ENCODE assay signal across 9 cellular contexts in genomic region chr2:237701859-237702370, GRCh38.
DNase-seq lines count a peak whose midpoint lies in the region; ATAC-seq, FAIRE-seq and TF ChIP-seq lines count a peak whose summit lies in the region.
"Had no signal": no experiment of that assay in that cellular context is flagged by ENCODE, and none has a peak within 500 bp of the region (broad histone marks: within the 10 kb centered on the region; RNA-seq: fewer than 3 reads in every experiment).

No MANE protein-coding gene starts in this region.

- no peak overlapping the region for H4K5ac ChIP-seq in H1 (ENCODE audit: insufficient read length, low read depth, low read length)

- H2BK15ac ChIP-seq in H1 (ENCODE audit: low read length): no peak overlapping the region; the same call in 1 of the 2 replicates

- peaks cover 26% of the 10 kb centered on the region for H3K79me1 ChIP-seq in H1 (ENCODE audit: low read depth, low read length)

- TF ChIP-seq RAD21 in H1 (IDR thresholded peaks at IDR 0.05 in 1 of 2, conservative IDR thresholded peaks at IDR 0.05 in 1 of 2; ENCODE audit: low read depth in 2 of 2, low read length in 2 of 2): no peak

- H3K9ac ChIP-seq in OCI-LY3 (ENCODE audit: low read length) (no peak overlapping the region), H1 (replicated peaks in 1 of 4; ENCODE audit: extremely low read depth in 1 of 4, low read depth in 3 of 4, low read length in 3 of 4) (peak overlapping the region in 2 of 4 experiments; percentile 3 to 27; a peak in 2 of 7 replicates)

- peak overlapping the region; percentile 57 for H3K4me3 ChIP-seq in CD4-positive, CD25-positive, alpha-beta regulatory T cell (ENCODE audit: low read depth, low read length)
- H3K4me3 ChIP-seq in OCI-LY3 (ENCODE audit: low read length) (no peak overlapping the region), H1 (ENCODE audit: extremely low read depth in 1 of 4, insufficient read depth in 2 of 4, low read depth in 3 of 4, low read length in 4 of 4) (peak overlapping the region in 1 of 4 experiments; percentile 37; a peak in 4 of 8 replicates)

- TF ChIP-seq EP300 in H1 (IDR thresholded peaks at IDR 0.05; ENCODE audit: borderline replicate concordance in 1 of 2, low read depth in 2 of 2, low read length in 2 of 2): no peak

- H3K9me3 ChIP-seq in CD4-positive, CD25-positive, alpha-beta regulatory T cell (ENCODE audit: control insufficient read depth in 2 of 2, low read length in 2 of 2): no peaks in the 10 kb centered on the region
- H3K9me3 ChIP-seq in OCI-LY3 (ENCODE audit: insufficient read depth, low read length) (no peaks in the 10 kb centered on the region), H1 (ENCODE audit: insufficient read depth in 2 of 2, low read depth in 1 of 2, low read length in 1 of 2) (no peaks in the 10 kb centered on the region)

- WGBS in H1 (ENCODE audit: extremely low coverage in 1 of 2, insufficient coverage in 1 of 2, insufficient read length in 1 of 2, insufficient replicate concordance in 2 of 2, low coverage in 1 of 2, low lambda C conversion rate in 2 of 2, missing lambda C conversion rate in 1 of 2), 2 experiments: 79% methylated on average over 10 of the region's 10 CpGs; no CpG with 5 or more reads in 1 of the 2 experiments

- peaks cover 4% of the 10 kb centered on the region for H3K36me3 ChIP-seq in CD4-positive, CD25-positive, alpha-beta regulatory T cell (ENCODE audit: control insufficient read depth, insufficient read depth, low read length)
- no peaks in the 10 kb centered on the region for H3K36me3 ChIP-seq in OCI-LY3 (replicated peaks; ENCODE audit: low read depth, low read length)
- H3K36me3 ChIP-seq in H1 (ENCODE audit: control insufficient read depth in 2 of 4, insufficient read depth in 4 of 4, low read length in 3 of 4): no peaks in the 10 kb centered on the region

- peak overlapping the region; percentile 77 to 94 (median 88) for H3K4me3 Mint-ChIP-seq in CD4-positive, CD25-positive, alpha-beta regulatory T cell
- H3K4me3 Mint-ChIP-seq in nephron progenitor cell: peak overlapping the region; percentile 23

- H3K27me3 Mint-ChIP-seq in CD4-positive, CD25-positive, alpha-beta regulatory T cell: no peaks in the 10 kb centered on the region
- H3K27me3 Mint-ChIP-seq in nephron progenitor cell (ENCODE audit: low read depth, poor library complexity): peaks cover 5% of the 10 kb centered on the region

- TF ChIP-seq POLR2A in H1 (IDR thresholded peaks at IDR 0.05; ENCODE audit: control extremely low read depth in 1 of 2, low read depth in 2 of 2, low read length in 2 of 2): no peak

- H4K20me1 ChIP-seq in OCI-LY3 (ENCODE audit: insufficient read depth, low read length) (peaks cover 68% of the 10 kb centered on the region), H1 (replicated peaks in 1 of 2; ENCODE audit: control insufficient read depth in 1 of 2, insufficient read depth in 2 of 2, low read length in 2 of 2) (peaks cover 3 to 13% of the 10 kb centered on the region in 2 experiments)

- H3K27ac Mint-ChIP-seq in CD4-positive, CD25-positive, alpha-beta regulatory T cell: peak overlapping the region; percentile 92 to 95 (median 93)
- H3K27ac Mint-ChIP-seq in nephron progenitor cell: no peak overlapping the region

- peaks cover 0 to 1% (median 0%) of the 10 kb centered on the region in 7 donors for H3K9me3 Mint-ChIP-seq in CD4-positive, CD25-positive, alpha-beta regulatory T cell
- no peaks in the 10 kb centered on the region for H3K9me3 Mint-ChIP-seq in nephron progenitor cell

- H3K4ac ChIP-seq in H1 (replicated peaks; ENCODE audit: insufficient read length, low read depth, low read length): no peak overlapping the region

- peak overlapping the region; percentile 75 for H4K91ac ChIP-seq in H1 (replicated peaks; ENCODE audit: insufficient read length, low read length)

- H3K27me3 ChIP-seq in CD4-positive, CD25-positive, alpha-beta regulatory T cell (ENCODE audit: control insufficient read depth, insufficient read depth, low read length): no peaks in the 10 kb centered on the region
- H3K27me3 ChIP-seq in OCI-LY3 (ENCODE audit: low read depth, low read length): no peaks in the 10 kb centered on the region
- H3K27me3 ChIP-seq in H1 (replicated peaks in 1 of 4; ENCODE audit: control insufficient read depth in 3 of 4, extremely low read depth in 1 of 4, insufficient read depth in 3 of 4, low read length in 3 of 4): no peaks in the 10 kb centered on the region

- no peak overlapping the region for H2BK20ac ChIP-seq in H1 (ENCODE audit: low read length)

- peak overlapping the region; percentile 80; the same call in 1 of the 2 replicates for H2BK5ac ChIP-seq in H1 (ENCODE audit: low read depth, low read length)

- POLR2A ChIA-PET in H1 (lab: Charles Lee; ENCODE audit: partially characterized antibody): interaction anchor here (1.4 to 2.1 kb wide), 4 partner anchors 9 to 79 kb away, joined by 3 to 6 read pairs (median 6); no protein-coding TSS in a partner anchor

- no peak overlapping the region for H3K56ac ChIP-seq in H1 (replicated peaks; ENCODE audit: insufficient read length, low read depth, low read length)

- no peak overlapping the region for H4K8ac ChIP-seq in H1 (ENCODE audit: extremely low read depth, insufficient read depth, low read length)

- H3K4me1 ChIP-seq in CD4-positive, CD25-positive, alpha-beta regulatory T cell (ENCODE audit: control insufficient read depth, insufficient read depth, low read length, poor library complexity, severe bottlenecking): peaks cover 98% of the 10 kb centered on the region
- H3K4me1 ChIP-seq in OCI-LY3 (ENCODE audit: low read length): peaks cover 50% of the 10 kb centered on the region
- H3K4me1 ChIP-seq in H1 (replicated peaks in 1 of 4; ENCODE audit: control insufficient read depth in 3 of 4, insufficient read depth in 4 of 4, low read length in 3 of 4): peaks cover 24 to 43% (median 37%) of the 10 kb centered on the region in 4 experiments

- H3K79me2 ChIP-seq in OCI-LY3 (ENCODE audit: low read length): peaks cover 62% of the 10 kb centered on the region
- H3K79me2 ChIP-seq in H1 (ENCODE audit: control insufficient read depth in 1 of 2, insufficient read depth in 2 of 2, low read length in 2 of 2): peaks cover 0 to 86% of the 10 kb centered on the region in 2 experiments; a peak in 2 of 4 replicates

- no peak overlapping the region for H3K14ac ChIP-seq in H1 (ENCODE audit: insufficient read length)

- H2BK120ac ChIP-seq in H1 (replicated peaks; ENCODE audit: low read depth, low read length): no peak overlapping the region

- H2BK12ac ChIP-seq in H1 (ENCODE audit: low read depth, low read length): no peak overlapping the region

- TF ChIP-seq CTCF in OCI-LY3 (IDR thresholded peaks at IDR 0.05; ENCODE audit: low read depth, low read length) (no peak), H1 (IDR thresholded peaks at IDR 0.05; ENCODE audit: control extremely low read depth in 1 of 3, insufficient read depth in 1 of 3, low read depth in 1 of 3, low read length in 3 of 3) (no peak), nephron progenitor cell (IDR thresholded peaks at IDR 0.05) (no peak)

- ATAC-seq in CD4-positive, CD25-positive, alpha-beta regulatory T cell (ENCODE audit: low read depth in 2 of 2): no peak
- no peak for ATAC-seq in GM19324 (IDR thresholded peaks at IDR 0.05; ENCODE audit: low FRiP score, unreplicated experiment)
- no peak for ATAC-seq in HG03196 (IDR thresholded peaks at IDR 0.05; ENCODE audit: unreplicated experiment)

- H2AK5ac ChIP-seq in H1 (ENCODE audit: low read depth, low read length): no peak overlapping the region; the same call in 1 of the 2 replicates

- H3K18ac ChIP-seq in H1 (ENCODE audit: extremely low read depth, low read length): no peak overlapping the region

- H3K36me3 Mint-ChIP-seq in CD4-positive, CD25-positive, alpha-beta regulatory T cell: peaks cover 7% of the 10 kb centered on the region
- H3K36me3 Mint-ChIP-seq in nephron progenitor cell (ENCODE audit: low read depth): peaks cover 11% of the 10 kb centered on the region

- peak overlapping the region; percentile 65 for H3K27ac ChIP-seq in CD4-positive, CD25-positive, alpha-beta regulatory T cell (ENCODE audit: insufficient read depth, low read length, poor library complexity, severe bottlenecking)
- H3K27ac ChIP-seq in OCI-LY3 (ENCODE audit: low read length) (no peak overlapping the region), H1 (ENCODE audit: low read depth, low read length) (peak overlapping the region; percentile 69; the same call in 1 of the 2 replicates)

- CTCF ChIA-PET in H1 (lab: Charles Lee; ENCODE audit: partially characterized antibody): interaction anchor here (0.8 to 1.9 kb wide), 7 partner anchors 8 to 100 kb away, joined by 3 to 7 read pairs (median 5); no protein-coding TSS in a partner anchor

- H3K4me2 ChIP-seq in OCI-LY3 (ENCODE audit: low read length) (peak overlapping the region; percentile 45), H1 (ENCODE audit: insufficient read depth in 1 of 2, low read depth in 2 of 2, low read length in 2 of 2) (peak overlapping the region; percentile 20 to 53)

- H2AFZ ChIP-seq in OCI-LY3 (ENCODE audit: low read depth, low read length) (no peak overlapping the region), H1 (ENCODE audit: low read length) (no peak overlapping the region)

- peaks cover 34 to 97% (median 79%) of the 10 kb centered on the region in 4 donors for H3K4me1 Mint-ChIP-seq in CD4-positive, CD25-positive, alpha-beta regulatory T cell
- peaks cover 75% of the 10 kb centered on the region for H3K4me1 Mint-ChIP-seq in nephron progenitor cell

- DNase-seq in CD4-positive, CD25-positive, alpha-beta regulatory T cell: no peak
- DNase-seq in H1 (ENCODE audit: low read depth in 1 of 2, low spot score in 2 of 2) (no peak), nephron progenitor cell (no peak), GM03348 (ENCODE audit: low spot score) (no peak), GF-D8 (lab: John Stamatoyannopoulos, UW) (no peak)
- DNase-seq: NCI-H748 treated with DMSO at 0.1 percent for 48 hours had no signal

- H3K23ac ChIP-seq in H1 (ENCODE audit: insufficient read length): no peak overlapping the region

- FAIRE-seq in H1 (lab: Jason Lieb, UNC): no peak

- H3K23me2 ChIP-seq in H1 (ENCODE audit: low read depth, low read length): no peaks in the 10 kb centered on the region

TF ChIP-seq in H1, 55 proteins besides CTCF, POLR2A, EP300 and RAD21 (continues in another document):
- TF ChIP-seq SP1 (IDR thresholded peaks at IDR 0.05; ENCODE audit: low read depth, low read length) (no peak), SRF (IDR thresholded peaks at IDR 0.05; ENCODE audit: low read depth, low read length) (no peak), JUND (IDR thresholded peaks at IDR 0.05; ENCODE audit: low read length) (no peak), MAFK (IDR thresholded peaks at IDR 0.05; ENCODE audit: low read depth, low read length) (no peak), CEBPB (IDR thresholded peaks at IDR 0.05; ENCODE audit: low read depth, low read length) (no peak), TCF12 (IDR thresholded peaks at IDR 0.05; ENCODE audit: low read depth, low read length) (no peak), SIX5 (IDR thresholded peaks at IDR 0.05; ENCODE audit: low read depth, low read length) (no peak), KDM5A (IDR thresholded peaks at IDR 0.05; ENCODE audit: low read length) (no peak), RXRA (IDR thresholded peaks at IDR 0.05; ENCODE audit: insufficient read depth, low read depth, low read length) (no peak), ZNF274 (IDR thresholded peaks at IDR 0.05; ENCODE audit: borderline replicate concordance, extremely low read depth, low read length) (no peak), TEAD4 (IDR thresholded peaks at IDR 0.05; ENCODE audit: low read depth, low read length) (no peak)
